ENCODE assay signal across 8 cellular contexts in the genomic region with DNA sequence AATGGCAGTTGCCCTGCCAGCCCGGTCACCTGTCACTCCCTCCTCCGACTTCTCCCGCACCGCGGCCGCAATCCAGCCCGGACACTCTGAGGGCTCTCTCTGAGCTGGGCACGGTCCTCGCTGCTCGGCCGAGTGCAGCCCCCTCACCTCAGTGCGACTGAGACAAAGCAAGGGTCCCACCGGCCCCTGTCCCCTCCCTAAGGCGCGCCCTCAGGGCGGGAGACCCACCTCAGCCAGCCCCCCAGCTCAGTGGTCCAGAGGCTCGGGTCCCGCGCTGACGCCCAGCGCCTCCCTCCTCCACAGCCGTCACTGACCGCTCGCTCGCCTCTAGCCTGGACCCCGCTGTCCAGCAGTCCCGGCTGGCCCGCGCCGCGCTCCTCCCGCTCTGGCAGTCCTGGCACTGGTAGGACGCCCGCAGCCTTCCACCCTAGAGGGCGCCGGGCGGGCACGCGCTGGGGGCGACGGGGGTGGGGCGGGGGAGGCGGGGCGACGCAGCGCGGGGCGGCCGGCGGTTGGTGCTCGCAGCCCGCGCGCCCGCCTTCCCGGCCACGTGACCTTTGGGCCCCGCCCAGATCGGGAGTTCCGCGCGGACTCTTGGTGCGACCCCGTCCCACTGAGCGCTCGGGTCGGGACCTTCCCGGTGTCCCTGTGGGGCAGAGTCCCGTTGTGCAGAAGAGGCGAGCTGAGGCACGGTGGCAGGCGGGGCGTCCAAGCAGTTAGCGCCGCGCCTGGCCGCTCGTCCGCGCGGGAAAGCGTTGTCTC. TPM values are rescaled to one million over a fixed set of nuclear protein-coding genes. Genes with fewer than 3 reads are reported as not detected.
DNase-seq lines count a peak whose midpoint lies in the region; ATAC-seq and TF ChIP-seq lines count a peak whose summit lies in the region.

No MANE protein-coding gene starts in this region.

- TF ChIP-seq CTCF in GM23338 (conservative IDR thresholded peaks at IDR 0.05; ENCODE audit: low read depth in 2 of 2) (0 out of 4 replicates have a peak, but pooled peaks of 1 of the 2 experiments have one; percentile 9), LNCaP clone FGC (IDR thresholded peaks at IDR 0.05; ENCODE audit: control insufficient read depth, extremely low read depth, insufficient read depth) (peak; percentile 36), glutamatergic neuron (IDR thresholded peaks at IDR 0.05; ENCODE audit: partially characterized antibody, unreplicated experiment) (no peak), omental fat pad (IDR thresholded peaks at IDR 0.05) (no peak), testis (IDR thresholded peaks at IDR 0.05) (no peak)

- CTCF ChIA-PET in activated naive CD4-positive, alpha-beta T cell treated with anti-CD3 and anti-CD28 coated beads, Interleukin-2, amount 10 ng/mL, durations not matched to agents 7 days and 5 days (lab: Charles Lee), result interaction anchor here (1.1 to 1.7 kb wide), 3 partner anchors 16 to 40 kb away, joined by 3 to 8 read pairs (median 3); no protein-coding TSS in a partner anchor

- no peak for TF ChIP-seq POLR2A in testis (IDR thresholded peaks at IDR 0.05)

- peaks cover 12% of the 10 kb centered on the region for H3F3A ChIP-seq in GM23338 (replicated peaks; ENCODE audit: low read depth)

- H3K9me3 ChIP-seq in SK-N-MC (ENCODE audit: low read depth, low read length) (no peaks in the 10 kb centered on the region), testis (no peaks in the 10 kb centered on the region)

- intact Hi-C loops in testis (cut with DNase I; ENCODE audit: low total_unique reads), result no loop called here

- peaks cover 32% of the 10 kb centered on the region for H3K27me3 ChIP-seq in GM23338 (ENCODE audit: insufficient read depth)
- H3K27me3 ChIP-seq in testis, result no peaks in the 10 kb centered on the region

- WGBS in testis, 2 donors, result 0 to 1% methylated on average over 7 to 67 of the region's 82 CpGs

- H3K4me2 ChIP-seq in GM23338, result peak overlapping the region; percentile 98

- H3K9ac ChIP-seq in SK-N-MC (ENCODE audit: insufficient read length), result peak overlapping the region; percentile 62

- ATAC-seq in GM23338, result peak; percentile 89
- peak; percentile 94 for ATAC-seq in omental fat pad (ENCODE audit: low FRiP score)

- H3K4me3 Mint-ChIP-seq in GM23338, result peak overlapping the region; percentile 79
- H3K4me3 Mint-ChIP-seq in activated naive CD4-positive, alpha-beta T cell treated with anti-CD3 and anti-CD28 coated beads, Interleukin-2, amount 10 ng/mL, durations not matched to agents 7 days and 5 days, result peak overlapping the region; percentile 80
- H3K4me3 Mint-ChIP-seq in glutamatergic neuron (ENCODE audit: unreplicated experiment), result peak overlapping the region; percentile 88

- H3K36me3 ChIP-seq in GM23338 (ENCODE audit: insufficient read depth) (no peaks in the 10 kb centered on the region), SK-N-MC (ENCODE audit: insufficient read depth, low read length) (no peaks in the 10 kb centered on the region), testis (ENCODE audit: low read depth, missing control alignments) (no peaks in the 10 kb centered on the region)

- peak overlapping the region; percentile 100 for H2AFZ ChIP-seq in GM23338

- H3K4me1 Mint-ChIP-seq in GM23338, result no peaks in the 10 kb centered on the region; the same call in 1 of the 3 replicates
- peaks cover 14% of the 10 kb centered on the region for H3K4me1 Mint-ChIP-seq in activated naive CD4-positive, alpha-beta T cell treated with anti-CD3 and anti-CD28 coated beads, Interleukin-2, amount 10 ng/mL, durations not matched to agents 7 days and 5 days
- no peaks in the 10 kb centered on the region for H3K4me1 Mint-ChIP-seq in glutamatergic neuron (ENCODE audit: low read depth, unreplicated experiment)

- no peaks in the 10 kb centered on the region; the same call in 1 of the 2 replicates for H3K4me1 ChIP-seq in GM23338 (ENCODE audit: insufficient read depth)
- H3K4me1 ChIP-seq in testis, result no peaks in the 10 kb centered on the region

- H3K27ac Mint-ChIP-seq in GM23338 (no peak overlapping the region), glutamatergic neuron (ENCODE audit: unreplicated experiment) (no peak overlapping the region)
- H3K27ac Mint-ChIP-seq in activated naive CD4-positive, alpha-beta T cell treated with anti-CD3 and anti-CD28 coated beads, Interleukin-2, amount 10 ng/mL, durations not matched to agents 7 days and 5 days, result no peak overlapping the region

- H3K27ac ChIP-seq in GM23338 (ENCODE audit: low read depth), result no peak overlapping the region
- H3K27ac ChIP-seq in SK-N-MC, result no peak overlapping the region
- peak overlapping the region in 1 of 2 donors; percentile 9 for H3K27ac ChIP-seq in testis

- H3K9me3 Mint-ChIP-seq in GM23338 (peaks cover 2% of the 10 kb centered on the region; the same call in 2 of the 3 replicates), glutamatergic neuron (ENCODE audit: unreplicated experiment) (peaks cover 5% of the 10 kb centered on the region)
- no peaks in the 10 kb centered on the region for H3K9me3 Mint-ChIP-seq in activated naive CD4-positive, alpha-beta T cell treated with anti-CD3 and anti-CD28 coated beads, Interleukin-2, amount 10 ng/mL, durations not matched to agents 7 days and 5 days

- H3K79me2 ChIP-seq in GM23338 (replicated peaks; ENCODE audit: insufficient read depth), result no peaks in the 10 kb centered on the region

- H3K27me3 Mint-ChIP-seq in GM23338 (ENCODE audit: insufficient read depth, low read depth, poor library complexity) (peaks cover 27% of the 10 kb centered on the region), glutamatergic neuron (ENCODE audit: unreplicated experiment) (peaks cover 5% of the 10 kb centered on the region)
- peaks cover 68% of the 10 kb centered on the region for H3K27me3 Mint-ChIP-seq in activated naive CD4-positive, alpha-beta T cell treated with anti-CD3 and anti-CD28 coated beads, Interleukin-2, amount 10 ng/mL, durations not matched to agents 7 days and 5 days

- H3K9me2 ChIP-seq in GM23338 (ENCODE audit: insufficient read depth), result no peaks in the 10 kb centered on the region

- H3K4me3 ChIP-seq in GM23338, result peak overlapping the region; percentile 83
- H3K4me3 ChIP-seq in LNCaP clone FGC (ENCODE audit: low read depth, low read length), result peak overlapping the region; percentile 73
- H3K4me3 ChIP-seq in SK-N-MC, result peak overlapping the region; percentile 93
- peak overlapping the region; percentile 66 to 72 for H3K4me3 ChIP-seq in testis

- no peaks in the 10 kb centered on the region for H4K20me1 ChIP-seq in GM23338 (replicated peaks; ENCODE audit: insufficient read depth)

- no peaks in the 10 kb centered on the region for H3K36me3 Mint-ChIP-seq in GM23338 (ENCODE audit: low read depth)
- no peaks in the 10 kb centered on the region for H3K36me3 Mint-ChIP-seq in activated naive CD4-positive, alpha-beta T cell treated with anti-CD3 and anti-CD28 coated beads, Interleukin-2, amount 10 ng/mL, durations not matched to agents 7 days and 5 days
- H3K36me3 Mint-ChIP-seq in glutamatergic neuron (ENCODE audit: unreplicated experiment), result no peaks in the 10 kb centered on the region

- DNase-seq in DMS79 (lab: John Stamatoyannopoulos, UW) (peak; percentile 14), GM23338 (ENCODE audit: low spot score) (peak; percentile 89), LNCaP clone FGC (ENCODE audit: low read depth) (no peak), SK-N-MC (ENCODE audit: low read depth, low spot score) (no peak), glutamatergic neuron (peak; percentile 86), omental fat pad (ENCODE audit: low spot score) (peak; percentile 57), testis (peak; percentile 87)
- peak; percentile 89 for DNase-seq in activated naive CD4-positive, alpha-beta T cell treated with anti-CD3 and anti-CD28 coated beads, Interleukin-2, amount 10 ng/mL, durations not matched to agents 7 days and 5 days

TF ChIP-seq in GM23338, 12 proteins besides CTCF, POLR2A, EP300 and RAD21 (continues in another document):
- TF ChIP-seq, protein P1, sequence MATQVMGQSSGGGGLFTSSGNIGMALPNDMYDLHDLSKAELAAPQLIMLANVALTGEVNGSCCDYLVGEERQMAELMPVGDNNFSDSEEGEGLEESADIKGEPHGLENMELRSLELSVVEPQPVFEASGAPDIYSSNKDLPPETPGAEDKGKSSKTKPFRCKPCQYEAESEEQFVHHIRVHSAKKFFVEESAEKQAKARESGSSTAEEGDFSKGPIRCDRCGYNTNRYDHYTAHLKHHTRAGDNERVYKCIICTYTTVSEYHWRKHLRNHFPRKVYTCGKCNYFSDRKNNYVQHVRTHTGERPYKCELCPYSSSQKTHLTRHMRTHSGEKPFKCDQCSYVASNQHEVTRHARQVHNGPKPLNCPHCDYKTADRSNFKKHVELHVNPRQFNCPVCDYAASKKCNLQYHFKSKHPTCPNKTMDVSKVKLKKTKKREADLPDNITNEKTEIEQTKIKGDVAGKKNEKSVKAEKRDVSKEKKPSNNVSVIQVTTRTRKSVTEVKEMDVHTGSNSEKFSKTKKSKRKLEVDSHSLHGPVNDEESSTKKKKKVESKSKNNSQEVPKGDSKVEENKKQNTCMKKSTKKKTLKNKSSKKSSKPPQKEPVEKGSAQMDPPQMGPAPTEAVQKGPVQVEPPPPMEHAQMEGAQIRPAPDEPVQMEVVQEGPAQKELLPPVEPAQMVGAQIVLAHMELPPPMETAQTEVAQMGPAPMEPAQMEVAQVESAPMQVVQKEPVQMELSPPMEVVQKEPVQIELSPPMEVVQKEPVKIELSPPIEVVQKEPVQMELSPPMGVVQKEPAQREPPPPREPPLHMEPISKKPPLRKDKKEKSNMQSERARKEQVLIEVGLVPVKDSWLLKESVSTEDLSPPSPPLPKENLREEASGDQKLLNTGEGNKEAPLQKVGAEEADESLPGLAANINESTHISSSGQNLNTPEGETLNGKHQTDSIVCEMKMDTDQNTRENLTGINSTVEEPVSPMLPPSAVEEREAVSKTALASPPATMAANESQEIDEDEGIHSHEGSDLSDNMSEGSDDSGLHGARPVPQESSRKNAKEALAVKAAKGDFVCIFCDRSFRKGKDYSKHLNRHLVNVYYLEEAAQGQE (IDR thresholded peaks at IDR 0.05; ENCODE audit: unreplicated experiment), result peak; percentile 23
- no peak for TF ChIP-seq JUNB (IDR thresholded peaks at IDR 0.05; ENCODE audit: unreplicated experiment)
- TF ChIP-seq EZH2 (IDR thresholded peaks at IDR 0.05; ENCODE audit: low read depth, unreplicated experiment), result no peak
- no peak for TF ChIP-seq STAT1 (IDR thresholded peaks at IDR 0.05; ENCODE audit: unreplicated experiment)

RNA-seq across cellular contexts. Expression of a gene that starts 7.9 kb away (rescaled TPM):
- 23.4 and 27.1 TPM in 2 replicates for total RNA-seq in GM23338 (2014; rRNA removed; shearing (Covaris generic))
- 12.7 and 13.9 TPM in 2 replicates for polyA plus RNA-seq in GM23338 (2016; fragmentation: Nextera tagmentation; extraction: Ambion mirVana)
- total RNA-seq in glutamatergic neuron (ENCODE audit: unreplicated experiment), result 20.9 TPM
- 10 to 100 TPM in 3 of 4 donors, 1 to 10 TPM in 1; 8.9 to 19.1 (median 16.0) TPM for total RNA-seq in omental fat pad
- total RNA-seq in testis, result 10 to 100 TPM; 32.8 to 39.7 TPM
- polyA plus RNA-seq in testis (ENCODE audit: insufficient read depth, low read depth, low replicate concordance), result 34.6 TPM

RNA-seq across cellular contexts. Expression of a gene that starts 43.5 kb away (rescaled TPM):
- total RNA-seq in GM23338 (2014; rRNA removed; shearing (Covaris generic)), result 1.5 and 1.6 TPM in 2 replicates
- 0.70 TPM in 1 of 2 replicates, not detected in the other for polyA plus RNA-seq in GM23338 (2016; fragmentation: Nextera tagmentation; extraction: Ambion mirVana)
- total RNA-seq in glutamatergic neuron (ENCODE audit: unreplicated experiment), result 0.27 TPM
- 1 to 10 TPM in 3 of 4 donors, under 1 TPM in 1; 0.56 to 2.5 (median 1.4) TPM for total RNA-seq in omental fat pad
- 10 to 100 TPM in 1 of 2 donors, 1 to 10 TPM in 1; 6.5 to 12.8 TPM for total RNA-seq in testis
- 9.1 TPM for polyA plus RNA-seq in testis (ENCODE audit: insufficient read depth, low read depth, low replicate concordance)

Comparison
In these comparisons a context has a peak if more than half of its experiments do, and no peak if none do; other contexts are left out.
1. DNase-seq: peak in DMS79 (single experiment), GM23338 (single experiment), activated naive CD4-positive, alpha-beta T cell treated with anti-CD3 and anti-CD28 coated beads, Interleukin-2, amount 10 ng/mL, durations not matched to agents 7 days and 5 days (single experiment), glutamatergic neuron (single experiment), omental fat pad (single experiment) and testis (single experiment); none in LNCaP clone FGC (single experiment) and SK-N-MC (single experiment).
2. Peak in every context shown above with its lines, with median percentiles within 50 percentile points of each other: H3K4me3 ChIP-seq and H3K4me3 Mint-ChIP-seq.